1 cellular context compared by ENCODE assay signal in genomic region chr1:154501423-154502065, GRCh38.
A peak's percentile ranks its signal among the peaks of the same experiment; 100 is the strongest.
TF ChIP-seq lines count a peak whose summit lies in the region.

No MANE protein-coding gene starts in this region.

TF ChIP-seq in HEK293, 187 proteins besides CTCF, POLR2A, EP300 and RAD21:
- TF ChIP-seq ZBTB10 (tag by site-specific recombination; IDR thresholded peaks at IDR 0.05) = no peak
- TF ChIP-seq, protein P1, sequence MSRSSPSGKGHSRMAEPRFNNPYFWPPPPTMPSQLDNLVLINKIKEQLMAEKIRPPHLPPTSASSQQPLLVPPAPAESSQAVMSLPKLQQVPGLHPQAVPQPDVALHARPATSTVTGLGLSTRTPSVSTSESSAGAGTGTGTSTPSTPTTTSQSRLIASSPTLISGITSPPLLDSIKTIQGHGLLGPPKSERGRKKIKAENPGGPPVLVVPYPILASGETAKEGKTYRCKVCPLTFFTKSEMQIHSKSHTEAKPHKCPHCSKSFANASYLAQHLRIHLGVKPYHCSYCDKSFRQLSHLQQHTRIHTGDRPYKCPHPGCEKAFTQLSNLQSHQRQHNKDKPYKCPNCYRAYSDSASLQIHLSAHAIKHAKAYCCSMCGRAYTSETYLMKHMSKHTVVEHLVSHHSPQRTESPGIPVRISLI (tag by site-specific recombination; IDR thresholded peaks at IDR 0.05) = no peak
- no peak for TF ChIP-seq ZXDB (tag by site-specific recombination; IDR thresholded peaks at IDR 0.05)
- TF ChIP-seq, protein P2, sequence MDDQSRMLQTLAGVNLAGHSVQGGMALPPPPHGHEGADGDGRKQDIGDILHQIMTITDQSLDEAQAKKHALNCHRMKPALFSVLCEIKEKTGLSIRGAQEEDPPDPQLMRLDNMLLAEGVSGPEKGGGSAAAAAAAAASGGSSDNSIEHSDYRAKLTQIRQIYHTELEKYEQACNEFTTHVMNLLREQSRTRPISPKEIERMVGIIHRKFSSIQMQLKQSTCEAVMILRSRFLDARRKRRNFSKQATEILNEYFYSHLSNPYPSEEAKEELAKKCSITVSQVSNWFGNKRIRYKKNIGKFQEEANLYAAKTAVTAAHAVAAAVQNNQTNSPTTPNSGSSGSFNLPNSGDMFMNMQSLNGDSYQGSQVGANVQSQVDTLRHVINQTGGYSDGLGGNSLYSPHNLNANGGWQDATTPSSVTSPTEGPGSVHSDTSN (CRISPR knock-in tag; IDR thresholded peaks at IDR 0.05) = 0 out of 2 replicates have a peak, but pooled peaks have one; percentile 41
- no peak for TF ChIP-seq ZNF146 (tag by site-specific recombination; IDR thresholded peaks at IDR 0.05)
